13 cellular contexts compared by ENCODE assay signal in the genomic region with DNA sequence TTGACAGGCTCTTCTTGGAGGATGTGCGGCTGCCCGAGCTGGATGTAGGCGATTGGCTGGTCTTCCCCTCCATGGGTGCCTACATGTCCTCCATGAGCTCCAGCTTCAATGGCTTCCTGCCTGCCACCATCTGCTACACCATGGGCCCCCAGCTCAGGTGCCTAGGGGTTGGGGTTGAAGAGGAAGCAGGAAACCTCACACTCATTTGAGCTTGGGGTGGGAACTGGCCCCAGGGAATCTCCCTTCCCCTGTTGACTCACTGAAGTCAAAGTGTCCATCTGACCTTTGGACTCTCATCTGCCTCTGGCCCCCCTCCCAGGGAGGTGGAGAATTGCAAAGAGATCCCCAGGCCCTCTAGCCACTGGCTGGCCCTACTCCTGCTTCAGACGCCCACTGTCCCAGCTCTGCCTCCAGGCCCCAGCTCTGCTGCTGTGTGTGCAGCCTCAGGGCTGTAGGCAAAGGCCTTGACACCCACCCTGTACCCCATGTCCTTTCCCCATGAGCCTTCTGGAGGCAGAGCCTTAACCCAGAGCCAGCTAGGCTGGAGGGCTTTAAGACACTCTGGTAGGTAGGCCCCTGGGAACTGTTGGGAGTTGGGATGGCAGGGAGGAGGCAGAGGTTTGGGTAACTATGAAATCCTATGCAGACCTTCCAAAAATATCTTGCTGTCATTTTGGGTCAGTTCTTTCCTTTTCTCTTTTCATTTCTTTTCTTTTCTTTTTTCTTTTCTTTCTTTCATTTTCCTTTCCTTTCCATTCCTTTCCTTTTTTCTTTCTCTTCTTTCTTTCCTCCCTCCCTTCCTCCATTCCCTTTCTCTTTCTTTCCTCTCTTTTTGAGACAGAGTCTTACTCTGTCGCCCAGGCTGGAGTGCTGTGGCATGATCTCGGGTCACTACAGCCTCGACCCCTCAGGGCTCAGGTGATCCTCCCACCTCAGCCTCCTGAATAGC.
DNase-seq lines count a peak whose midpoint lies in the region; ATAC-seq and TF ChIP-seq lines count a peak whose summit lies in the region.
"Had no signal": no experiment of that assay in that cellular context is flagged by ENCODE, and none has a peak within 500 bp of the region (broad histone marks: within the 10 kb centered on the region; RNA-seq: fewer than 3 reads in every experiment).

No MANE protein-coding gene starts in this region.

- H3K27me3 Mint-ChIP-seq in activated CD4-positive, alpha-beta T cell treated with anti-CD3 and anti-CD28 coated beads, Interleukin-2, amount 10 ng/mL, durations not matched to agents 24 days and 14 days = peaks cover 8% of the 10 kb centered on the region
- peaks cover 28% of the 10 kb centered on the region for H3K27me3 Mint-ChIP-seq in stimulated activated naive CD8-positive, alpha-beta T cell treated with anti-CD3 and anti-CD28 coated beads, Interleukin-15, amount 100 ng/mL, for 72 hours
- H3K27me3 Mint-ChIP-seq in activated CD4-positive, alpha-beta memory T cell treated with anti-CD3 and anti-CD28 coated beads, Interleukin-2, amount 10 ng/mL, durations not matched to agents 7 days and 5 days = peaks cover 12% of the 10 kb centered on the region

- POLR2A ChIA-PET in Panc1 (lab: Charles Lee) = no interaction called here
- POLR2A ChIA-PET in activated CD4-positive, alpha-beta memory T cell treated with anti-CD3 and anti-CD28 coated beads, Interleukin-2, amount 10 ng/mL, durations not matched to agents 7 days and 5 days (lab: Charles Lee) = no interaction called here

- H3K27me3 ChIP-seq in Panc1 (ENCODE audit: control insufficient read depth, insufficient read depth, low read length) = no peaks in the 10 kb centered on the region

- no peaks in the 10 kb centered on the region for H3K36me3 Mint-ChIP-seq in activated CD4-positive, alpha-beta T cell treated with anti-CD3 and anti-CD28 coated beads, Interleukin-2, amount 10 ng/mL, durations not matched to agents 24 days and 14 days (ENCODE audit: low read depth)
- H3K36me3 Mint-ChIP-seq in activated CD4-positive, alpha-beta memory T cell treated with anti-CD3 and anti-CD28 coated beads, Interleukin-2, amount 10 ng/mL, durations not matched to agents 7 days and 5 days (ENCODE audit: low read depth) = no peaks in the 10 kb centered on the region

- H3K9me3 ChIP-seq in Panc1 (ENCODE audit: control insufficient read depth, insufficient read depth, low read depth, low read length) = no peaks in the 10 kb centered on the region

- peak; percentile 76 for DNase-seq in activated CD4-positive, alpha-beta T cell treated with anti-CD3 and anti-CD28 coated beads, Interleukin-2, amount 10 ng/mL, durations not matched to agents 24 days and 14 days
- no peak for DNase-seq in activated CD4-positive, alpha-beta T cell treated with anti-CD3 and anti-CD28 coated beads, Interleukin-2, amount 50 U/mL, for 4 hours
- DNase-seq in Panc1 (ENCODE audit: low read depth, low spot score) = no peak
- no peak for DNase-seq in stimulated activated naive CD8-positive, alpha-beta T cell treated with anti-CD3 and anti-CD28 coated beads, Interleukin-15, amount 100 ng/mL, for 72 hours
- DNase-seq in activated CD4-positive, alpha-beta memory T cell treated with anti-CD3 and anti-CD28 coated beads, Interleukin-2, amount 10 ng/mL, durations not matched to agents 7 days and 5 days = no peak
- DNase-seq: activated gamma-delta T cell treated with Interleukin-2 at 50 U/mL for 16 hours, dermis blood vessel endothelial cell, NCI-H510A, nucleus accumbens, T-helper 9 cell had no signal

- peaks cover 4% of the 10 kb centered on the region for H3K9me3 Mint-ChIP-seq in activated CD4-positive, alpha-beta T cell treated with anti-CD3 and anti-CD28 coated beads, Interleukin-2, amount 10 ng/mL, durations not matched to agents 24 days and 14 days
- no peaks in the 10 kb centered on the region for H3K9me3 Mint-ChIP-seq in stimulated activated naive CD8-positive, alpha-beta T cell treated with anti-CD3 and anti-CD28 coated beads, Interleukin-15, amount 100 ng/mL, for 72 hours
- H3K9me3 Mint-ChIP-seq in activated CD4-positive, alpha-beta memory T cell treated with anti-CD3 and anti-CD28 coated beads, Interleukin-2, amount 10 ng/mL, durations not matched to agents 7 days and 5 days = no peaks in the 10 kb centered on the region

- H3K4me3 Mint-ChIP-seq in activated CD4-positive, alpha-beta T cell treated with anti-CD3 and anti-CD28 coated beads, Interleukin-2, amount 10 ng/mL, durations not matched to agents 24 days and 14 days = peak overlapping the region; percentile 34
- H3K4me3 Mint-ChIP-seq in stimulated activated naive CD8-positive, alpha-beta T cell treated with anti-CD3 and anti-CD28 coated beads, Interleukin-15, amount 100 ng/mL, for 72 hours = no peak overlapping the region
- no peak overlapping the region for H3K4me3 Mint-ChIP-seq in activated CD4-positive, alpha-beta memory T cell treated with anti-CD3 and anti-CD28 coated beads, Interleukin-2, amount 10 ng/mL, durations not matched to agents 7 days and 5 days

- no peaks in the 10 kb centered on the region for H3K4me1 ChIP-seq in Panc1 (ENCODE audit: control insufficient read depth, insufficient read depth, low read length)

- in situ Hi-C loops in Panc1 (cut with HindIII; ENCODE audit: low pct_unique_long_range_greater_than_20kb, low sequenced_read_pairs) = no loop called here

- H3K4me3 ChIP-seq in Panc1 (ENCODE audit: low read depth in 2 of 2, low read length in 2 of 2) = no peak overlapping the region

- H3K36me3 ChIP-seq in Panc1 (ENCODE audit: control insufficient read depth, insufficient read depth, low read length) = no peaks in the 10 kb centered on the region

- peak overlapping the region; percentile 58 for H3K27ac Mint-ChIP-seq in activated CD4-positive, alpha-beta T cell treated with anti-CD3 and anti-CD28 coated beads, Interleukin-2, amount 10 ng/mL, durations not matched to agents 24 days and 14 days
- H3K27ac Mint-ChIP-seq in stimulated activated naive CD8-positive, alpha-beta T cell treated with anti-CD3 and anti-CD28 coated beads, Interleukin-15, amount 100 ng/mL, for 72 hours = peak overlapping the region; percentile 2 to 36
- H3K27ac Mint-ChIP-seq in activated CD4-positive, alpha-beta memory T cell treated with anti-CD3 and anti-CD28 coated beads, Interleukin-2, amount 10 ng/mL, durations not matched to agents 7 days and 5 days = no peak overlapping the region

- H3K27ac ChIP-seq in Panc1 (ENCODE audit: low read length) = no peak overlapping the region

- intact Hi-C loops in activated CD4-positive, alpha-beta T cell treated with anti-CD3 and anti-CD28 coated beads, Interleukin-2, amount 10 ng/mL, durations not matched to agents 24 days and 14 days (cut with micrococcal nuclease) = no loop called here
- intact Hi-C loops in Panc1 (cut with micrococcal nuclease; ENCODE audit: unreplicated experiment) = no loop called here

- peaks cover 35% of the 10 kb centered on the region for H3K4me1 Mint-ChIP-seq in activated CD4-positive, alpha-beta T cell treated with anti-CD3 and anti-CD28 coated beads, Interleukin-2, amount 10 ng/mL, durations not matched to agents 24 days and 14 days
- peaks cover 30% of the 10 kb centered on the region for H3K4me1 Mint-ChIP-seq in stimulated activated naive CD8-positive, alpha-beta T cell treated with anti-CD3 and anti-CD28 coated beads, Interleukin-15, amount 100 ng/mL, for 72 hours
- H3K4me1 Mint-ChIP-seq in activated CD4-positive, alpha-beta memory T cell treated with anti-CD3 and anti-CD28 coated beads, Interleukin-2, amount 10 ng/mL, durations not matched to agents 7 days and 5 days = peaks cover 10% of the 10 kb centered on the region

- no TSS peak for BruUV-seq in Panc1 (replicated peaks; lab: Mats Ljungman, UMichigan)

- ATAC-seq in HG02759 (IDR thresholded peaks at IDR 0.05; ENCODE audit: unreplicated experiment) (peak; percentile 56), Panc1 (0 out of 2 replicates have a peak, but pooled peaks have one; percentile 19), HG02623 (IDR thresholded peaks at IDR 0.05; ENCODE audit: unreplicated experiment) (no peak), GM19351 (IDR thresholded peaks at IDR 0.05; ENCODE audit: unreplicated experiment) (no peak)
- ATAC-seq in stimulated activated naive CD8-positive, alpha-beta T cell treated with anti-CD3 and anti-CD28 coated beads, Interleukin-15, amount 100 ng/mL, for 72 hours = peak; percentile 62

- CTCF ChIA-PET in Panc1 (lab: Charles Lee) = no interaction called here
- CTCF ChIA-PET in activated CD4-positive, alpha-beta memory T cell treated with anti-CD3 and anti-CD28 coated beads, Interleukin-2, amount 10 ng/mL, durations not matched to agents 7 days and 5 days (lab: Charles Lee) = interaction anchor here (0.6 kb wide), 1 partner anchor 472 kb away, joined by 3 read pairs; no protein-coding TSS in a partner anchor

- no peak for TF ChIP-seq CTCF in Panc1 (IDR thresholded peaks at IDR 0.05)

Comparison
In these comparisons a context has a peak if more than half of its experiments do, and no peak if none do; other contexts are left out.
1. ATAC-seq: peak in HG02759 (single experiment), Panc1 (single experiment) and stimulated activated naive CD8-positive, alpha-beta T cell treated with anti-CD3 and anti-CD28 coated beads, Interleukin-15, amount 100 ng/mL, for 72 hours (single experiment); none in HG02623 (single experiment) and GM19351 (single experiment).